Comparison of ENCODE assay signal across 8 cellular contexts in genomic region chr7:143299840-143300239, GRCh38. TPM values are rescaled to one million over a fixed set of nuclear protein-coding genes. Genes with fewer than 3 reads are reported as not detected.
DNase-seq lines count a peak whose midpoint lies in the region; ATAC-seq and TF ChIP-seq lines count a peak whose summit lies in the region.

No MANE protein-coding gene starts in this region.

- peaks cover 58% of the 10 kb centered on the region for H3K4me1 Mint-ChIP-seq in CD14-positive monocyte
- H3K4me1 Mint-ChIP-seq in type B pancreatic cell (ENCODE audit: unreplicated experiment): peaks cover 10% of the 10 kb centered on the region

- no peak overlapping the region for H3K4me3 ChIP-seq in H7 (ENCODE audit: insufficient read depth, low read depth, low read length)
- no peak overlapping the region for H3K4me3 ChIP-seq in WERI-Rb-1 (ENCODE audit: low read depth, low read length)
- H3K4me3 ChIP-seq in cardiac fibroblast (replicated peaks in 1 of 2; ENCODE audit: low read depth in 2 of 2, low read length in 2 of 2): no peak overlapping the region
- H3K4me3 ChIP-seq in mucosa of descending colon: no peak overlapping the region

- H3K9me3 ChIP-seq in WERI-Rb-1 (ENCODE audit: severe bottlenecking) (no peaks in the 10 kb centered on the region), mucosa of descending colon (no peaks in the 10 kb centered on the region)

- peaks cover 2% of the 10 kb centered on the region for H3K4me1 ChIP-seq in mucosa of descending colon (ENCODE audit: low read depth)

- H3K27ac Mint-ChIP-seq in CD14-positive monocyte (peak overlapping the region; percentile 76 to 88 (median 84)), type B pancreatic cell (no peak overlapping the region)

- DNase-seq in CD14-positive monocyte (ENCODE audit: low spot score): no peak
- peak; percentile 81 for DNase-seq in H7
- DNase-seq in WERI-Rb-1: peak; percentile 58
- peak in 1 of 2 donors; percentile 20 for DNase-seq in cardiac fibroblast (ENCODE audit: low read depth in 2 of 2)
- peak in 2 of 3 donors; percentile 69 to 72 for DNase-seq in mucosa of descending colon
- no peak for DNase-seq in type B pancreatic cell (ENCODE audit: extremely low spot score, unreplicated experiment)
- DNase-seq in hippocampal formation (lab: John Stamatoyannopoulos, UW): no peak
- no peak for DNase-seq in inferior parietal cortex (ENCODE audit: extremely low spot score)

- peak; percentile 84 for ATAC-seq in mucosa of descending colon

- H3K36me3 Mint-ChIP-seq in CD14-positive monocyte (peaks cover 66 to 91% of the 10 kb centered on the region in 2 donors), type B pancreatic cell (peaks cover 48% of the 10 kb centered on the region)

- H3K36me3 ChIP-seq in H7 (replicated peaks; ENCODE audit: control insufficient read depth, insufficient read depth, low read length): peaks cover 53% of the 10 kb centered on the region
- H3K36me3 ChIP-seq in WERI-Rb-1: peaks cover 93% of the 10 kb centered on the region
- H3K36me3 ChIP-seq in mucosa of descending colon (ENCODE audit: low read depth): no peaks in the 10 kb centered on the region

- no peak overlapping the region for H3K4me3 Mint-ChIP-seq in CD14-positive monocyte
- no peak overlapping the region for H3K4me3 Mint-ChIP-seq in type B pancreatic cell

- H3K27me3 ChIP-seq in H7 (ENCODE audit: control insufficient read depth, insufficient read depth, low read length) (no peaks in the 10 kb centered on the region), WERI-Rb-1 (ENCODE audit: insufficient read depth, low read depth, severe bottlenecking) (no peaks in the 10 kb centered on the region)

- H3K27ac ChIP-seq in WERI-Rb-1: no peak overlapping the region

- intact Hi-C loops in CD14-positive monocyte (cut with micrococcal nuclease) (loop anchor here (5.0 kb wide), 2 partner anchors 53 to 293 kb away; no protein-coding TSS in a partner anchor), mucosa of descending colon (cut with DNase I, micrococcal nuclease) (loop anchor here in 1 of 2 donors (10.0 kb wide), 1 partner anchor 55 kb away; no protein-coding TSS in a partner anchor)

- H3K9me3 Mint-ChIP-seq in CD14-positive monocyte (peaks cover 0 to 3% (median 0%) of the 10 kb centered on the region in 7 donors), type B pancreatic cell (no peaks in the 10 kb centered on the region)

- peak; percentile 47 for TF ChIP-seq CTCF in CD14-positive monocyte (IDR thresholded peaks at IDR 0.05)
- TF ChIP-seq CTCF in WERI-Rb-1 (IDR thresholded peaks at IDR 0.05; ENCODE audit: low read depth, low read length): peak; percentile 85
- TF ChIP-seq CTCF in cardiac fibroblast (IDR thresholded peaks at IDR 0.05; ENCODE audit: low read depth, low read length): peak; percentile 50
- peak; percentile 60 for TF ChIP-seq CTCF in mucosa of descending colon (IDR thresholded peaks at IDR 0.05)
- peak; percentile 72 for TF ChIP-seq CTCF in type B pancreatic cell (conservative IDR thresholded peaks at IDR 0.05)

- H3K27me3 Mint-ChIP-seq in CD14-positive monocyte (ENCODE audit: low read depth in 3 of 3) (no peaks in the 10 kb centered on the region), type B pancreatic cell (no peaks in the 10 kb centered on the region)

RNA-seq across cellular contexts. Expression of gene CASP2, which starts 11.7 kb away (rescaled TPM):
- 10 to 100 TPM in 1 of 2 donors, 1 to 10 TPM in 1; 7.9 to 12.2 TPM for polyA plus RNA-seq in CD14-positive monocyte
- 12.2 and 13.1 TPM in 2 replicates for total RNA-seq in H7 (2014; rRNA removed; shearing (Covaris generic))
- total RNA-seq in mucosa of descending colon: 10 to 100 TPM; 26.1 to 39.5 (median 33.4) TPM
- total RNA-seq in type B pancreatic cell (ENCODE audit: low replicate concordance): 53.9 and 55.2 TPM in 2 replicates

RNA-seq across cellular contexts. Expression of gene TMEM139, which starts 15.1 kb away (rescaled TPM):
- polyA plus RNA-seq in CD14-positive monocyte: not detected
- 1.2 and 2.5 TPM in 2 replicates for total RNA-seq in H7 (2014; rRNA removed; shearing (Covaris generic))
- total RNA-seq in mucosa of descending colon (10 to 100 TPM; 16.2 to 49.4 (median 46.6) TPM), type B pancreatic cell (ENCODE audit: low replicate concordance) (2.6 and 4.8 TPM in 2 replicates)

RNA-seq across cellular contexts. Expression of gene CLCN1, which starts 16.1 kb away (rescaled TPM):
- polyA plus RNA-seq in CD14-positive monocyte: under 1 TPM; 0.11 to 0.76 TPM
- total RNA-seq in H7 (2014; rRNA removed; shearing (Covaris generic)): 0.11 and 0.21 TPM in 2 replicates
- total RNA-seq in mucosa of descending colon (not detected), type B pancreatic cell (ENCODE audit: low replicate concordance) (0.12 and 0.22 TPM in 2 replicates)

RNA-seq across cellular contexts. Expression of gene GSTK1, which starts 36.6 kb away (rescaled TPM):
- polyA plus RNA-seq in CD14-positive monocyte: 100 to 1,000 TPM; 413 to 427 TPM
- 51.8 and 51.9 TPM in 2 replicates for total RNA-seq in H7 (2014; rRNA removed; shearing (Covaris generic))
- total RNA-seq in mucosa of descending colon (100 to 1,000 TPM; 193 to 363 (median 355) TPM), type B pancreatic cell (ENCODE audit: low replicate concordance) (110 and 155 TPM in 2 replicates)

Comparison
In these comparisons a context has a peak if more than half of its experiments do, and no peak if none do; other contexts are left out.
1. DNase-seq: peak in H7 (single experiment), WERI-Rb-1 (single experiment) and mucosa of descending colon (2 of 3); none in CD14-positive monocyte (single experiment), type B pancreatic cell (single experiment), hippocampal formation (0 of 2) and inferior parietal cortex (single experiment).
2. Peak in every context shown above with its lines, with median percentiles within 50 percentile points of each other: CTCF ChIP-seq.